12 cellular contexts compared by ENCODE assay signal in genomic region chr9:126317513-126317912, GRCh38. TPM values are rescaled to one million over a fixed set of nuclear protein-coding genes. Genes with fewer than 3 reads are reported as not detected.
DNase-seq lines count a peak whose midpoint lies in the region; ATAC-seq and TF ChIP-seq lines count a peak whose summit lies in the region.
"Had no signal": no experiment of that assay in that cellular context is flagged by ENCODE, and none has a peak within 500 bp of the region (broad histone marks: within the 10 kb centered on the region; RNA-seq: fewer than 3 reads in every experiment).

No MANE protein-coding gene starts in this region.

- POLR2A ChIA-PET in CD8-positive, alpha-beta memory T cell (lab: Charles Lee), result interaction anchor here (1.1 kb wide), 1 partner anchor 80 kb away, joined by 3 read pairs; no protein-coding TSS in a partner anchor

- ATAC-seq in central memory CD8-positive, alpha-beta T cell (replicated peaks; ENCODE audit: extremely low read depth, poor library complexity, severe bottlenecking), result peak; percentile 71
- no peak for ATAC-seq in HG03342 (IDR thresholded peaks at IDR 0.05; ENCODE audit: unreplicated experiment)
- no peak for ATAC-seq in GM19324 (IDR thresholded peaks at IDR 0.05; ENCODE audit: low FRiP score, unreplicated experiment)

- no peaks in the 10 kb centered on the region for H3K36me3 Mint-ChIP-seq in CD8-positive, alpha-beta memory T cell
- peaks cover 1% of the 10 kb centered on the region for H3K36me3 Mint-ChIP-seq in central memory CD8-positive, alpha-beta T cell (ENCODE audit: insufficient read depth)
- no peaks in the 10 kb centered on the region for H3K36me3 Mint-ChIP-seq in neural progenitor cell
- H3K36me3 Mint-ChIP-seq: activated naive CD4-positive, alpha-beta T cell treated with anti-CD3 and anti-CD28 coated beads, Interleukin-2, amount 50 U/mL, for 24 hours had no signal

- no peak overlapping the region for H3K27ac ChIP-seq in CD8-positive, alpha-beta memory T cell (ENCODE audit: low read depth, low read length)
- H3K27ac ChIP-seq in OCI-LY3 (ENCODE audit: low read length) (no peak overlapping the region), neural progenitor cell (no peak overlapping the region)

- no peaks in the 10 kb centered on the region for H4K20me1 ChIP-seq in OCI-LY3 (ENCODE audit: insufficient read depth, low read length)
- no peaks in the 10 kb centered on the region for H4K20me1 ChIP-seq in neural progenitor cell (ENCODE audit: low read depth)

- TF ChIP-seq CTCF in OCI-LY3 (IDR thresholded peaks at IDR 0.05; ENCODE audit: low read depth, low read length), result peak; percentile 54
- peak; percentile 31 for TF ChIP-seq CTCF in neural progenitor cell (IDR thresholded peaks at IDR 0.05)

- no peaks in the 10 kb centered on the region for H3K27me3 ChIP-seq in CD8-positive, alpha-beta memory T cell (ENCODE audit: insufficient read depth, low read length, poor library complexity, severe bottlenecking)
- peaks cover 31% of the 10 kb centered on the region for H3K27me3 ChIP-seq in OCI-LY3 (ENCODE audit: low read depth, low read length)
- H3K27me3 ChIP-seq in neural progenitor cell, result no peaks in the 10 kb centered on the region

- H3K4me2 ChIP-seq in OCI-LY3 (ENCODE audit: low read length) (no peak overlapping the region), neural progenitor cell (no peak overlapping the region)

- H2AFZ ChIP-seq in OCI-LY3 (ENCODE audit: low read depth, low read length), result no peak overlapping the region
- H2AFZ ChIP-seq in neural progenitor cell (replicated peaks), result no peak overlapping the region

- H3K4me3 ChIP-seq in CD8-positive, alpha-beta memory T cell (ENCODE audit: low read length), result no peak overlapping the region
- H3K4me3 ChIP-seq in OCI-LY3 (ENCODE audit: low read length) (no peak overlapping the region), neural progenitor cell (no peak overlapping the region)

- peaks cover 0 to 8% of the 10 kb centered on the region in 2 donors for H3K27me3 Mint-ChIP-seq in CD8-positive, alpha-beta memory T cell
- no peaks in the 10 kb centered on the region for H3K27me3 Mint-ChIP-seq in central memory CD8-positive, alpha-beta T cell
- H3K27me3 Mint-ChIP-seq in neural progenitor cell (ENCODE audit: insufficient read depth, low read depth), result peaks cover 19% of the 10 kb centered on the region
- H3K27me3 Mint-ChIP-seq: activated naive CD4-positive, alpha-beta T cell treated with anti-CD3 and anti-CD28 coated beads, Interleukin-2, amount 50 U/mL, for 24 hours had no signal

- peak overlapping the region in 4 of 8 donors; percentile 1 to 66 (median 52) for H3K27ac Mint-ChIP-seq in CD8-positive, alpha-beta memory T cell
- H3K27ac Mint-ChIP-seq in central memory CD8-positive, alpha-beta T cell (ENCODE audit: low read depth), result no peak overlapping the region
- H3K27ac Mint-ChIP-seq in neural progenitor cell, result no peak overlapping the region
- H3K27ac Mint-ChIP-seq: activated naive CD4-positive, alpha-beta T cell treated with anti-CD3 and anti-CD28 coated beads, Interleukin-2, amount 50 U/mL, for 24 hours; nephron had no signal

- H3K79me2 ChIP-seq in OCI-LY3 (ENCODE audit: low read length) (no peaks in the 10 kb centered on the region), neural progenitor cell (ENCODE audit: low read depth) (no peaks in the 10 kb centered on the region)

- no peaks in the 10 kb centered on the region for H3K36me3 ChIP-seq in CD8-positive, alpha-beta memory T cell (ENCODE audit: insufficient read depth, low read length)
- H3K36me3 ChIP-seq in OCI-LY3 (replicated peaks; ENCODE audit: low read depth, low read length), result no peaks in the 10 kb centered on the region
- no peaks in the 10 kb centered on the region for H3K36me3 ChIP-seq in neural progenitor cell

- H3F3A ChIP-seq in neural progenitor cell (ENCODE audit: low read depth), result peaks cover 21% of the 10 kb centered on the region

- no peaks in the 10 kb centered on the region for H3K4me1 ChIP-seq in CD8-positive, alpha-beta memory T cell (ENCODE audit: insufficient read depth, low read length)
- H3K4me1 ChIP-seq in OCI-LY3 (ENCODE audit: low read length), result peaks cover 4% of the 10 kb centered on the region; the same call in 1 of the 2 replicates
- peaks cover 17% of the 10 kb centered on the region for H3K4me1 ChIP-seq in neural progenitor cell

- H3K9ac ChIP-seq in OCI-LY3 (ENCODE audit: low read length) (no peak overlapping the region), neural progenitor cell (no peak overlapping the region)

- peak; percentile 27 to 70 (median 31) for DNase-seq in CD8-positive, alpha-beta memory T cell
- peak in 1 of 2 donors; percentile 34 for DNase-seq in central memory CD8-positive, alpha-beta T cell (ENCODE audit: low spot score in 2 of 2)
- DNase-seq in neural progenitor cell (ENCODE audit: low spot score) (no peak), AG20443 (ENCODE audit: low spot score) (no peak), NCI-H1436 (lab: John Stamatoyannopoulos, UW) (no peak)
- DNase-seq: NCI-H1930, trophoblast cell had no signal

- H3K4me3 Mint-ChIP-seq in CD8-positive, alpha-beta memory T cell, result no peak overlapping the region
- H3K4me3 Mint-ChIP-seq in central memory CD8-positive, alpha-beta T cell, result no peak overlapping the region
- H3K4me3 Mint-ChIP-seq in neural progenitor cell, result no peak overlapping the region
- H3K4me3 Mint-ChIP-seq: activated naive CD4-positive, alpha-beta T cell treated with anti-CD3 and anti-CD28 coated beads, Interleukin-2, amount 50 U/mL, for 24 hours; nephron had no signal

- CTCF ChIA-PET in CD8-positive, alpha-beta memory T cell (lab: Charles Lee), result interaction anchor here (0.7 to 8.6 kb wide), 19 partner anchors 8 to 240 kb away, joined by 3 to 124 read pairs (median 4); partner anchors contain the start of gene MVB12B

- no peaks in the 10 kb centered on the region for H3K9me3 ChIP-seq in CD8-positive, alpha-beta memory T cell (ENCODE audit: low read length)
- no peaks in the 10 kb centered on the region for H3K9me3 ChIP-seq in OCI-LY3 (ENCODE audit: insufficient read depth, low read length)
- no peaks in the 10 kb centered on the region for H3K9me3 ChIP-seq in neural progenitor cell (ENCODE audit: low read depth)

- no peaks in the 10 kb centered on the region for H3K9me3 Mint-ChIP-seq in CD8-positive, alpha-beta memory T cell
- H3K9me3 Mint-ChIP-seq in central memory CD8-positive, alpha-beta T cell, result no peaks in the 10 kb centered on the region
- H3K9me3 Mint-ChIP-seq in neural progenitor cell, result peaks cover 2% of the 10 kb centered on the region
- H3K9me3 Mint-ChIP-seq: activated naive CD4-positive, alpha-beta T cell treated with anti-CD3 and anti-CD28 coated beads, Interleukin-2, amount 50 U/mL, for 24 hours had no signal

- H3K4me1 Mint-ChIP-seq in CD8-positive, alpha-beta memory T cell, result peaks cover 13 to 26% (median 14%) of the 10 kb centered on the region in 3 donors
- peaks cover 19% of the 10 kb centered on the region for H3K4me1 Mint-ChIP-seq in central memory CD8-positive, alpha-beta T cell
- H3K4me1 Mint-ChIP-seq in neural progenitor cell, result peaks cover 2% of the 10 kb centered on the region
- H3K4me1 Mint-ChIP-seq: activated naive CD4-positive, alpha-beta T cell treated with anti-CD3 and anti-CD28 coated beads, Interleukin-2, amount 50 U/mL, for 24 hours; nephron had no signal

RNA-seq across cellular contexts. Expression of gene MVB12B, which starts 9.1 kb away (rescaled TPM):
- total RNA-seq in CD8-positive, alpha-beta memory T cell, result 10 to 100 TPM; 11.0 to 13.1 TPM
- 12.7 TPM for polyA plus RNA-seq in CD8-positive, alpha-beta memory T cell
- 16.1 and 18.4 TPM in 2 replicates for total RNA-seq in neural progenitor cell (ENCODE audit: low replicate concordance)

Comparison
In these comparisons a context has a peak if more than half of its experiments do, and no peak if none do; other contexts are left out.
1. DNase-seq: peak in CD8-positive, alpha-beta memory T cell (5 of 5); none in neural progenitor cell (single experiment), AG20443 (single experiment) and NCI-H1436 (single experiment).